Comparison of ENCODE assay signal across 22 cellular contexts in the genomic region with DNA sequence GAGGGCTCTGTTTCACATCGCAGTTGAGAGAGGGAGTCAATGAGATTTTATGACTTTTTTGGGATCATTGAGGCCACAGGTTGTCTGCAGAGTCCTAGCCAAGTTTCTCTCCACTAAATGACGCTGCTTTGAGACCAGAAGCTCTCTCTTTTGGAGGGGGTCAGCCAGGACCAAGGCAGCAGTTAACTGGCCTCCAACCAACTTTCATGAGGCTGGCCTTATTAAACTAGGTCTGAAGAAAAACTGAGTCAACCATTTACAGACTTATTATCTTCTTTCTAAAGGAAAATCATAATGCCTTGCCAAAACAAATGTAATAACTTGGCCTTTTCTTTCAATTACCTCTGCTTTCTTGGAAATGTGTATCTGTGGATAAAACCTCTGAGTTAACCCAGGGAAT. TPM values are rescaled to one million over a fixed set of nuclear protein-coding genes. Genes with fewer than 3 reads are reported as not detected.
DNase-seq lines count a peak whose midpoint lies in the region; ATAC-seq and TF ChIP-seq lines count a peak whose summit lies in the region.
"Had no signal": no experiment of that assay in that cellular context is flagged by ENCODE, and none has a peak within 500 bp of the region (broad histone marks: within the 10 kb centered on the region; RNA-seq: fewer than 3 reads in every experiment).

No MANE protein-coding gene starts in this region.

- no peak for TF ChIP-seq CTCF in ascending aorta (IDR thresholded peaks at IDR 0.05)
- TF ChIP-seq CTCF in lung (IDR thresholded peaks at IDR 0.05; ENCODE audit: control extremely low read depth, extremely low read depth), result no peak
- no peak for TF ChIP-seq CTCF in sigmoid colon (IDR thresholded peaks at IDR 0.05)

- no peak for DNase-seq in ascending aorta (ENCODE audit: low spot score in 2 of 2)
- peak; percentile 46 for DNase-seq in Right ventricle myocardium superior
- DNase-seq in lung (ENCODE audit: low spot score), result no peak
- DNase-seq in sigmoid colon, result no peak
- DNase-seq in iPS-NIHi7 (ENCODE audit: extremely low spot score), result no peak
- DNase-seq in NCI-H510A (lab: John Stamatoyannopoulos, UW), result no peak
- DNase-seq in NCI-H1105 (lab: John Stamatoyannopoulos, UW), result no peak
- DNase-seq: ACHN; CD4-positive, alpha-beta T cell; DMS79 treated with DMSO at 0.1 percent for 48 hours; GDM1; HCEC 1CT; NCI-H1092; NCI-H1694; NCI-H2107; NCI-H226; NCI-H69; PC-9; SHP77 treated with DMSO at 0.1 percent for 48 hours had no signal

- intact Hi-C loops in ascending aorta (cut with DNase I) (no loop called here), Right ventricle myocardium superior (cut with DNase I) (no loop called here), sigmoid colon (cut with DNase I) (loop anchor here (10.0 kb wide), 1 partner anchor 1299 kb away; the partner anchor contains the start of genes DNAI4 and MIER1)

- peak; percentile 86 for ATAC-seq in Right ventricle myocardium superior (ENCODE audit: poor library complexity)
- ATAC-seq in lung (ENCODE audit: insufficient read depth, low FRiP score), result no peak
- no peak for ATAC-seq in HG02610 (IDR thresholded peaks at IDR 0.05; ENCODE audit: unreplicated experiment)
- ATAC-seq: K562 had no signal

- H3K27me3 ChIP-seq in ascending aorta, result no peaks in the 10 kb centered on the region
- no peaks in the 10 kb centered on the region for H3K27me3 ChIP-seq in lung (ENCODE audit: control insufficient read depth, insufficient read depth)
- H3K27me3 ChIP-seq in sigmoid colon, result no peaks in the 10 kb centered on the region

- H3K36me3 ChIP-seq in ascending aorta (no peaks in the 10 kb centered on the region), lung (ENCODE audit: control insufficient read depth in 2 of 2, insufficient read depth in 2 of 2, low read length in 2 of 2) (no peaks in the 10 kb centered on the region), sigmoid colon (no peaks in the 10 kb centered on the region)

- peak overlapping the region; percentile 33 to 62 for H3K27ac ChIP-seq in ascending aorta
- peak overlapping the region; percentile 10 to 36 for H3K27ac ChIP-seq in lung (ENCODE audit: low read depth in 1 of 2, low read length in 1 of 2)
- H3K27ac ChIP-seq in sigmoid colon, result peak overlapping the region; percentile 47 to 95 (median 63)
- H3K27ac ChIP-seq: PC-9 had no signal

- H3K4me1 ChIP-seq in ascending aorta, result peaks cover 0 to 6% of the 10 kb centered on the region in 2 donors
- H3K4me1 ChIP-seq in lung (ENCODE audit: control insufficient read depth in 2 of 2, insufficient read depth in 2 of 2, low read length in 2 of 2), result peaks cover 0 to 10% of the 10 kb centered on the region in 2 donors
- H3K4me1 ChIP-seq in sigmoid colon, result peaks cover 0 to 89% (median 64%) of the 10 kb centered on the region in 4 donors

- no peaks in the 10 kb centered on the region for H3K9me3 ChIP-seq in ascending aorta
- H3K9me3 ChIP-seq in lung (ENCODE audit: control insufficient read depth in 2 of 2, insufficient read depth in 1 of 2, low read length in 1 of 2), result no peaks in the 10 kb centered on the region
- no peaks in the 10 kb centered on the region for H3K9me3 ChIP-seq in sigmoid colon

- TF ChIP-seq EP300 in sigmoid colon (IDR thresholded peaks at IDR 0.05), result no peak

- 70 to 74% methylated on average over 2 of the region's 2 CpGs for WGBS in lung, 2 donors
- WGBS in sigmoid colon, 2 donors, result 58 to 66% methylated on average over 2 of the region's 2 CpGs

- TF ChIP-seq POLR2A in sigmoid colon (IDR thresholded peaks at IDR 0.05), result no peak

- H3K4me3 ChIP-seq in ascending aorta, result no peak overlapping the region
- H3K4me3 ChIP-seq in lung, result no peak overlapping the region
- H3K4me3 ChIP-seq in sigmoid colon, result no peak overlapping the region
- H3K4me3 ChIP-seq: K562, PC-9 had no signal

RNA-seq across cellular contexts. Expression of gene WLS, which starts 8.6 kb away (rescaled TPM):
- 29.9 TPM for total RNA-seq in ascending aorta
- total RNA-seq in Right ventricle myocardium superior, result 93.2 TPM
- 100 to 1,000 TPM; 111 to 128 TPM for total RNA-seq in lung
- polyA plus RNA-seq in lung, result 10 to 100 TPM; 27.3 to 32.9 TPM
- 100 to 1,000 TPM in 3 of 4 donors, 10 to 100 TPM in 1; 99.2 to 188 (median 134) TPM for total RNA-seq in sigmoid colon
- polyA plus RNA-seq in sigmoid colon, result 10 to 100 TPM; 12.6 to 37.7 (median 16.9) TPM
- total RNA-seq: B cell had no signal
- polyA plus RNA-seq: K562 had no signal
